ENCODE assay signal across 9 cellular contexts in the genomic region with DNA sequence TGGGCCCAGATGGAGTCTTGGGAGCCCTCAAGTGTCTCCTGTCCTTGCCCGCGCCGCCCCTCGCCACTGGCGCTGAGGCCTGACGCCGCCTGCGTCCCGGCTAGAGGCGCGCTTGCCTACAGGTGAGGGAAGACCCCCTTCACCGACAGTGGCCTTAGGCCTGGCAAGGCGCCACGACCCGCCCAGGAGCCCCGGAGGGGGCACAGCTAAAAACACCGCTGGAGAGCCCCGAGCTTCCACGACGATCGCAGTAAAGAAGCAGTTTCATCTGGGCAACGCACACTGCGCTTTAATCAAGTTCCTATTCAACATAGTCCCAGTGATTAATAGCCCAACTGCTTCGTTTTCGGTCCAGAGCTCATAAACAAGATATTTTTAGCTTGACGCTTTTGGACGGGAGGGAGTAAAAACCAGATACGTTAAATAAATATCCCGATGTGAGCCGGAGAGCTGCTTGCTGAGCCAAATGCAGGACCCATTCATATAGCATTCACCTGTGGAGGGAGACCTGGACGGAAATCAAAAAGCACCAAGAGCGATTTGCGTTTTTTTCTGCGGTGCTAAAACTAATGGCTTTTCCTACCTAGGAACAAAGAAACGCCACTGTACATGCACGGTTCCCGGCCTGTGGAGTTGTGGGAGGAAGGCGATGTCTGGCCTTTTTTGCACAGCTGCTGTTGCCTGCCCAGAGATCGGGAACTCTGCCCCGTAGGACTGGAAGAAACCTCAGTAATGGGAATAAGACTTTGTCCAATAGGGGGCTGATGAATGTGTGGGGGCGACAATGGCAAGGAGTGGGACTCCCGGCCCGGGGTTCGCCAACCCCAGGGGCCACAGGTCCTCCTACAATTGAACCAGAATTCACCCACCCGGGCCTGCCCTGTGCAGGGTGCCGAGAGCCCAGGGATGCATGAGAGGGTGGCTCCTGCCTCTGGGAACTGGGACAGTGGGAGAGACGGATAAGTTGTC. TPM values are rescaled to one million over a fixed set of nuclear protein-coding genes. Genes with fewer than 3 reads are reported as not detected.
DNase-seq lines count a peak whose midpoint lies in the region; TF ChIP-seq lines count a peak whose summit lies in the region.
"Had no signal": no experiment of that assay in that cellular context is flagged by ENCODE, and none has a peak within 500 bp of the region (broad histone marks: within the 10 kb centered on the region; RNA-seq: fewer than 3 reads in every experiment).

No MANE protein-coding gene starts in this region.

- H3K36me3 Mint-ChIP-seq in activated T-cell treated with anti-CD3 and anti-CD28 coated beads, Interleukin-2, amount 50 U/mL, for 24 hours (ENCODE audit: low read depth), result no peaks in the 10 kb centered on the region

- TF ChIP-seq POLR2A in tibial nerve (IDR thresholded peaks at IDR 0.05), result no peak

- H3K9me3 Mint-ChIP-seq in activated T-cell treated with anti-CD3 and anti-CD28 coated beads, Interleukin-2, amount 50 U/mL, for 24 hours, result no peaks in the 10 kb centered on the region
- H3K9me3 Mint-ChIP-seq: T-helper 1 cell treated with Interleukin-12 subunit alpha and Interleukin-12 subunit beta and Interleukin-4 antibody, amounts not matched to agents 30 μg/mL and 1 μg/mL, for 36 hours had no signal

- 71 to 76% methylated on average over 47 of the region's 47 CpGs for WGBS in ectodermal cell, 2 experiments
- WGBS in tibial nerve, 2 donors, result 25 to 30% methylated on average over 35 to 44 of the region's 47 CpGs

- peaks cover 53% of the 10 kb centered on the region for H3K27me3 Mint-ChIP-seq in activated T-cell treated with anti-CD3 and anti-CD28 coated beads, Interleukin-2, amount 50 U/mL, for 24 hours

- no peak overlapping the region for H3K27ac Mint-ChIP-seq in activated T-cell treated with anti-CD3 and anti-CD28 coated beads, Interleukin-2, amount 50 U/mL, for 24 hours
- H3K27ac Mint-ChIP-seq: T-helper 1 cell treated with Interleukin-12 subunit alpha and Interleukin-12 subunit beta and Interleukin-4 antibody, amounts not matched to agents 30 μg/mL and 1 μg/mL, for 36 hours had no signal

- H3K9me3 ChIP-seq in ectodermal cell (ENCODE audit: control insufficient read depth, low read length) (no peaks in the 10 kb centered on the region), tibial nerve (no peaks in the 10 kb centered on the region)

- DNase-seq in DMS79 treated with DMSO at 0.1 percent for 48 hours (lab: John Stamatoyannopoulos, UW), result peak; percentile 36
- no peak for DNase-seq in DMS79 (lab: John Stamatoyannopoulos, UW)
- peak; percentile 91 for DNase-seq in mesenteric fat pad (ENCODE audit: low spot score)
- DNase-seq in tibial nerve (ENCODE audit: low spot score in 2 of 2), result no peak
- DNase-seq in H4 (ENCODE audit: low spot score), result no peak
- no peak for DNase-seq in LoVo (ENCODE audit: low spot score)
- DNase-seq in activated T-cell treated with anti-CD3 and anti-CD28 coated beads, Interleukin-2, amount 50 U/mL, for 24 hours, result no peak

- peak overlapping the region; percentile 66 for H3K4me3 ChIP-seq in ectodermal cell (ENCODE audit: insufficient read depth, low read depth, low read length)
- H3K4me3 ChIP-seq in tibial nerve, result peak overlapping the region; percentile 46 to 91 (median 84)

- no peak for TF ChIP-seq EP300 in tibial nerve (IDR thresholded peaks at IDR 0.05)

- H3K4me1 Mint-ChIP-seq in activated T-cell treated with anti-CD3 and anti-CD28 coated beads, Interleukin-2, amount 50 U/mL, for 24 hours (ENCODE audit: low read depth), result peaks cover 3% of the 10 kb centered on the region

- no peak overlapping the region for H3K27ac ChIP-seq in ectodermal cell (ENCODE audit: insufficient read depth, low read depth, low read length, poor library complexity, severe bottlenecking)
- peak overlapping the region in 3 of 4 donors; percentile 79 to 90 (median 85) for H3K27ac ChIP-seq in tibial nerve

- no peak for TF ChIP-seq CTCF in tibial nerve (IDR thresholded peaks at IDR 0.05)

- H3K36me3 ChIP-seq in ectodermal cell (ENCODE audit: control insufficient read depth, insufficient read depth, low read length), result no peaks in the 10 kb centered on the region
- no peaks in the 10 kb centered on the region for H3K36me3 ChIP-seq in tibial nerve

- H3K4me1 ChIP-seq in ectodermal cell (ENCODE audit: control insufficient read depth, insufficient read depth, low read length) (no peaks in the 10 kb centered on the region), tibial nerve (peaks cover 0 to 40% (median 8%) of the 10 kb centered on the region in 4 donors)

- no peak overlapping the region for H3K4me3 Mint-ChIP-seq in activated T-cell treated with anti-CD3 and anti-CD28 coated beads, Interleukin-2, amount 50 U/mL, for 24 hours
- H3K4me3 Mint-ChIP-seq: T-helper 1 cell treated with Interleukin-12 subunit alpha and Interleukin-12 subunit beta and Interleukin-4 antibody, amounts not matched to agents 30 μg/mL and 1 μg/mL, for 36 hours had no signal

- H3K27me3 ChIP-seq in ectodermal cell (ENCODE audit: control insufficient read depth, insufficient read depth, low read length, poor library complexity, severe bottlenecking), result peaks cover 56% of the 10 kb centered on the region
- peaks cover 0 to 17% of the 10 kb centered on the region in 2 donors for H3K27me3 ChIP-seq in tibial nerve

RNA-seq across cellular contexts. Expression of gene CEBPA, which starts 1.7 kb away (rescaled TPM):
- 0.98 TPM for polyA plus RNA-seq in ectodermal cell (2013, experiment 1 of 4)
- polyA plus RNA-seq in ectodermal cell (2013, experiment 2 of 4), result 0.82 TPM
- 1.2 TPM for polyA plus RNA-seq in ectodermal cell (2013, experiment 3 of 4)
- 0.93 TPM for polyA plus RNA-seq in ectodermal cell (2013, experiment 4 of 4)
- 263 TPM for total RNA-seq in mesenteric fat pad
- total RNA-seq in tibial nerve, result 100 to 1,000 TPM in 1 of 4 donors, 10 to 100 TPM in 3; 33.9 to 204 (median 65.4) TPM
- 2.7 and 4.3 TPM in 2 replicates for total RNA-seq in H4 (2014; rRNA removed; shearing (Covaris generic))

Comparison
In these comparisons a context has a peak if more than half of its experiments do, and no peak if none do; other contexts are left out.
1. DNase-seq: peak in DMS79 treated with DMSO at 0.1 percent for 48 hours (single experiment) and mesenteric fat pad (single experiment); none in DMS79 (single experiment), tibial nerve (0 of 2), H4 (single experiment), LoVo (single experiment) and activated T-cell treated with anti-CD3 and anti-CD28 coated beads, Interleukin-2, amount 50 U/mL, for 24 hours (single experiment).